8 cellular contexts compared by ENCODE assay signal in the genomic region with DNA sequence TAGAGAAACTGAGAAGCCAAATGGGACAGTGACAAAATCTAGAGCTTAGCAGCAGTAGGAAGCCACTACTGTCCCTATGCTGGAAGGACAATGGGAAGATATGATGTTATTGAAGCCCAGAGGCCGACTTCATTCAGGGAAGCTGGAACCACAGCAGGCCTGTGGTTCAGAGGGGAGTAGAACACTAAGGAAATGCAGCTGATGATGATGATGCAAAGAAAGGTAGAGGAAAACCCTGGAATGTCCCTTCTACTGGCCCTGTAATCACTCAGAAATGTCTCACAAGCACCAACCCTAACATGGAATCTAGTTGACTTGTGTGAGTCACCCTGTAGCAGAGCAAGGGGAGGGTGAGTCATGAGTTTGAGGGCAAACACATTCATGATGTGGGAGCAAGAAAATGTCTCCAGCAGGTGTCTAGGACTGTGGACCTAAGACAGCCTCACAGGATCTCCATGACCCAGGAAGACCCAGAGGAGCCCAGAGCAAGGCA. TPM values are rescaled to one million over a fixed set of nuclear protein-coding genes. Genes with fewer than 3 reads are reported as not detected.
DNase-seq lines count a peak whose midpoint lies in the region; ATAC-seq and TF ChIP-seq lines count a peak whose summit lies in the region.

No MANE protein-coding gene starts in this region.

- CTCF ChIA-PET in RWPE1 (lab: Yijun Ruan, JAX), result interaction anchor here (0.7 kb wide), 1 partner anchor 570 kb away, joined by 3 read pairs; a partner anchor contains a TSS

- no peaks in the 10 kb centered on the region for H3K27me3 Mint-ChIP-seq in naive thymus-derived CD8-positive, alpha-beta T cell

- POLR2A ChIA-PET in RWPE1 (lab: Yijun Ruan, JAX; ENCODE audit: low non-redundant PET), result no interaction called here
- POLR2A ChIA-PET in naive thymus-derived CD8-positive, alpha-beta T cell (lab: Charles Lee), result no interaction called here

- H3K36me3 Mint-ChIP-seq in naive thymus-derived CD8-positive, alpha-beta T cell, result peaks cover 5 to 11% (median 9%) of the 10 kb centered on the region in 3 donors

- DNase-seq in ELF-1 (ENCODE audit: low read depth, low spot score) (peak; percentile 51), RWPE1 (ENCODE audit: low spot score) (peak; percentile 97), epithelial cell of proximal tubule (ENCODE audit: low read depth) (peak; percentile 100), NCI-H1436 treated with DMSO at 0.1 percent for 48 hours (lab: John Stamatoyannopoulos, UW) (no peak), AML-193 (lab: John Stamatoyannopoulos, UW) (no peak), SKM-1 treated with dmso at 0.1 percent for 144 hours (lab: John Stamatoyannopoulos, UW; ENCODE audit: unreplicated experiment) (no peak)
- DNase-seq in stimulated activated CD4-positive, alpha-beta T cell treated with anti-CD3 and anti-CD28 coated beads, Interleukin-12 subunit alpha, Interleukin-12 subunit beta, amount 100 ng/mL, for 4 hours, result peak; percentile 1
- DNase-seq in naive thymus-derived CD8-positive, alpha-beta T cell, result no peak

- no peak for TF ChIP-seq CTCF in RWPE1 (conservative IDR thresholded peaks at IDR 0.05; ENCODE audit: low read depth)
- peak; percentile 38 for TF ChIP-seq CTCF in epithelial cell of proximal tubule (conservative IDR thresholded peaks at IDR 0.05; ENCODE audit: low read depth, low read length)

- peak overlapping the region; percentile 51; the same call in 1 of the 2 replicates for H3K27ac ChIP-seq in RWPE1

- H3K4me1 Mint-ChIP-seq in naive thymus-derived CD8-positive, alpha-beta T cell, result peaks cover 0 to 13% (median 5%) of the 10 kb centered on the region in 4 donors

- H3K4me3 ChIP-seq in epithelial cell of proximal tubule (ENCODE audit: low read depth, low read length), result no peak overlapping the region

- no peaks in the 10 kb centered on the region for H3K9me3 Mint-ChIP-seq in naive thymus-derived CD8-positive, alpha-beta T cell

- ATAC-seq in naive thymus-derived CD8-positive, alpha-beta T cell, result no peak

- no peak overlapping the region for H3K4me3 Mint-ChIP-seq in naive thymus-derived CD8-positive, alpha-beta T cell

- no peak overlapping the region for H3K27ac Mint-ChIP-seq in naive thymus-derived CD8-positive, alpha-beta T cell

RNA-seq across cellular contexts. Expression of a gene that starts 37.1 kb away (rescaled TPM):
- 7.8 and 32.3 TPM in 2 replicates for total RNA-seq in epithelial cell of proximal tubule
- total RNA-seq in naive thymus-derived CD8-positive, alpha-beta T cell, result under 1 TPM in 1 of 2 experiments, not detected in 1; 0.60 TPM
- not detected for polyA plus RNA-seq in naive thymus-derived CD8-positive, alpha-beta T cell

Comparison
In these comparisons a context has a peak if more than half of its experiments do, and no peak if none do; other contexts are left out.
1. DNase-seq: peak in ELF-1 (single experiment), RWPE1 (single experiment), epithelial cell of proximal tubule (single experiment) and stimulated activated CD4-positive, alpha-beta T cell treated with anti-CD3 and anti-CD28 coated beads, Interleukin-12 subunit alpha, Interleukin-12 subunit beta, amount 100 ng/mL, for 4 hours (single experiment); none in NCI-H1436 treated with DMSO at 0.1 percent for 48 hours (single experiment), AML-193 (0 of 2), SKM-1 treated with dmso at 0.1 percent for 144 hours (single experiment) and naive thymus-derived CD8-positive, alpha-beta T cell (0 of 10).